ENCODE assay signal across 9 cellular contexts in genomic region chr16:72172105-72173034, GRCh38. TPM values are rescaled to one million over a fixed set of nuclear protein-coding genes. Genes with fewer than 3 reads are reported as not detected.
DNase-seq lines count a peak whose midpoint lies in the region; ATAC-seq and TF ChIP-seq lines count a peak whose summit lies in the region.
"Had no signal": no experiment of that assay in that cellular context is flagged by ENCODE, and none has a peak within 500 bp of the region (broad histone marks: within the 10 kb centered on the region; RNA-seq: fewer than 3 reads in every experiment).

TSS of gene PMFBP1 (minus strand) at chr16:72172155. CDS start at chr16:72171208, 947 bp downstream.

- intact Hi-C loops in sigmoid colon (cut with DNase I): no loop called here

- no peak for TF ChIP-seq EP300 in sigmoid colon (IDR thresholded peaks at IDR 0.05)

- H3K27ac ChIP-seq in sigmoid colon (no peak within 1 kb of the TSS), WERI-Rb-1 (no peak within 1 kb of the TSS)
- H3K27ac ChIP-seq: VCaP had no signal

- H3K9me3 ChIP-seq in sigmoid colon: peaks cover 0 to 7% (median 1%) of the 10 kb centered on the region in 4 donors
- H3K9me3 ChIP-seq in WERI-Rb-1 (ENCODE audit: severe bottlenecking): no peaks in the 10 kb centered on the region

- TF ChIP-seq CTCF in sigmoid colon (IDR thresholded peaks at IDR 0.05) (no peak), WERI-Rb-1 (IDR thresholded peaks at IDR 0.05; ENCODE audit: low read depth, low read length) (no peak)

- ATAC-seq in GM19455 (IDR thresholded peaks at IDR 0.05; ENCODE audit: unreplicated experiment) (peak; percentile 97), HG03432 (IDR thresholded peaks at IDR 0.05; ENCODE audit: unreplicated experiment) (peak; percentile 99), SK-N-SH treated with all-trans-retinoic acid at 6 μM for 48 hours (peak; percentile 52; the same call in 2 of the 3 replicates)

- TF ChIP-seq POLR2A in sigmoid colon (IDR thresholded peaks at IDR 0.05): no peak

- WGBS in sigmoid colon, 2 donors: 76 to 78% methylated on average over 11 of the region's 11 CpGs

- H3K36me3 ChIP-seq in sigmoid colon (no peaks in the 10 kb centered on the region), WERI-Rb-1 (no peaks in the 10 kb centered on the region)

- H3K4me3 ChIP-seq in sigmoid colon (no peak within 1 kb of the TSS), WERI-Rb-1 (ENCODE audit: low read depth, low read length) (no peak within 1 kb of the TSS)

- no peaks in the 10 kb centered on the region for H3K4me1 ChIP-seq in sigmoid colon

- DNase-seq in GM04504 (ENCODE audit: low read depth) (peak; percentile 44), fibroblast of the conjunctiva (ENCODE audit: low read depth) (peak; percentile 22), sigmoid colon (peak; percentile 66), WERI-Rb-1 (no peak)
- DNase-seq in effector CD8-positive, alpha-beta T cell (lab: John Stamatoyannopoulos, UW): no peak

- H3K27me3 ChIP-seq in sigmoid colon (no peaks in the 10 kb centered on the region), WERI-Rb-1 (ENCODE audit: insufficient read depth, low read depth, severe bottlenecking) (no peaks in the 10 kb centered on the region)

TF ChIP-seq in SK-N-SH treated with all-trans-retinoic acid at 6 μM for 48 hours, 23 proteins besides CTCF, POLR2A, EP300 and RAD21:
- TF ChIP-seq, protein P1, sequence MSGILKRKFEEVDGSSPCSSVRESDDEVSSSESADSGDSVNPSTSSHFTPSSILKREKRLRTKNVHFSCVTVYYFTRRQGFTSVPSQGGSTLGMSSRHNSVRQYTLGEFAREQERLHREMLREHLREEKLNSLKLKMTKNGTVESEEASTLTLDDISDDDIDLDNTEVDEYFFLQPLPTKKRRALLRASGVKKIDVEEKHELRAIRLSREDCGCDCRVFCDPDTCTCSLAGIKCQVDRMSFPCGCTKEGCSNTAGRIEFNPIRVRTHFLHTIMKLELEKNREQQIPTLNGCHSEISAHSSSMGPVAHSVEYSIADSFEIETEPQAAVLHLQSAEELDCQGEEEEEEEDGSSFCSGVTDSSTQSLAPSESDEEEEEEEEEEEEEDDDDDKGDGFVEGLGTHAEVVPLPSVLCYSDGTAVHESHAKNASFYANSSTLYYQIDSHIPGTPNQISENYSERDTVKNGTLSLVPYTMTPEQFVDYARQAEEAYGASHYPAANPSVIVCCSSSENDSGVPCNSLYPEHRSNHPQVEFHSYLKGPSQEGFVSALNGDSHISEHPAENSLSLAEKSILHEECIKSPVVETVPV (CRISPR knock-in tag; IDR thresholded peaks at IDR 0.05): no peak
- TF ChIP-seq PPARA (CRISPR knock-in tag; IDR thresholded peaks at IDR 0.05; ENCODE audit: borderline replicate concordance): no peak
- no peak for TF ChIP-seq ZNF8 (CRISPR knock-in tag; IDR thresholded peaks at IDR 0.05)
- TF ChIP-seq GLIS3 (CRISPR knock-in tag; IDR thresholded peaks at IDR 0.05): no peak
- TF ChIP-seq ZNF565 (CRISPR knock-in tag; conservative IDR thresholded peaks at IDR 0.05; ENCODE audit: low read depth): no peak
- no peak for TF ChIP-seq ZFP3 (CRISPR knock-in tag; IDR thresholded peaks at IDR 0.05)
- no peak for TF ChIP-seq RARB (CRISPR knock-in tag; IDR thresholded peaks at IDR 0.05)
- no peak for TF ChIP-seq TCF4 (CRISPR knock-in tag; IDR thresholded peaks at IDR 0.05; ENCODE audit: borderline replicate concordance)
- no peak for TF ChIP-seq TOX (CRISPR knock-in tag; IDR thresholded peaks at IDR 0.05; ENCODE audit: borderline replicate concordance)
- TF ChIP-seq ARNTL (CRISPR knock-in tag; IDR thresholded peaks at IDR 0.05; ENCODE audit: borderline replicate concordance, low read depth): no peak
- TF ChIP-seq BACH2 (CRISPR knock-in tag; IDR thresholded peaks at IDR 0.05; ENCODE audit: borderline replicate concordance): no peak
- TF ChIP-seq POU6F1 (CRISPR knock-in tag; IDR thresholded peaks at IDR 0.05; ENCODE audit: borderline replicate concordance, low read depth): no peak
- no peak for TF ChIP-seq ESRRG (CRISPR knock-in tag; IDR thresholded peaks at IDR 0.05)
- no peak for TF ChIP-seq ZNF70 (CRISPR knock-in tag; IDR thresholded peaks at IDR 0.05)
- no peak for TF ChIP-seq ZC3H10 (CRISPR knock-in tag; IDR thresholded peaks at IDR 0.05)
- TF ChIP-seq, protein P2, sequence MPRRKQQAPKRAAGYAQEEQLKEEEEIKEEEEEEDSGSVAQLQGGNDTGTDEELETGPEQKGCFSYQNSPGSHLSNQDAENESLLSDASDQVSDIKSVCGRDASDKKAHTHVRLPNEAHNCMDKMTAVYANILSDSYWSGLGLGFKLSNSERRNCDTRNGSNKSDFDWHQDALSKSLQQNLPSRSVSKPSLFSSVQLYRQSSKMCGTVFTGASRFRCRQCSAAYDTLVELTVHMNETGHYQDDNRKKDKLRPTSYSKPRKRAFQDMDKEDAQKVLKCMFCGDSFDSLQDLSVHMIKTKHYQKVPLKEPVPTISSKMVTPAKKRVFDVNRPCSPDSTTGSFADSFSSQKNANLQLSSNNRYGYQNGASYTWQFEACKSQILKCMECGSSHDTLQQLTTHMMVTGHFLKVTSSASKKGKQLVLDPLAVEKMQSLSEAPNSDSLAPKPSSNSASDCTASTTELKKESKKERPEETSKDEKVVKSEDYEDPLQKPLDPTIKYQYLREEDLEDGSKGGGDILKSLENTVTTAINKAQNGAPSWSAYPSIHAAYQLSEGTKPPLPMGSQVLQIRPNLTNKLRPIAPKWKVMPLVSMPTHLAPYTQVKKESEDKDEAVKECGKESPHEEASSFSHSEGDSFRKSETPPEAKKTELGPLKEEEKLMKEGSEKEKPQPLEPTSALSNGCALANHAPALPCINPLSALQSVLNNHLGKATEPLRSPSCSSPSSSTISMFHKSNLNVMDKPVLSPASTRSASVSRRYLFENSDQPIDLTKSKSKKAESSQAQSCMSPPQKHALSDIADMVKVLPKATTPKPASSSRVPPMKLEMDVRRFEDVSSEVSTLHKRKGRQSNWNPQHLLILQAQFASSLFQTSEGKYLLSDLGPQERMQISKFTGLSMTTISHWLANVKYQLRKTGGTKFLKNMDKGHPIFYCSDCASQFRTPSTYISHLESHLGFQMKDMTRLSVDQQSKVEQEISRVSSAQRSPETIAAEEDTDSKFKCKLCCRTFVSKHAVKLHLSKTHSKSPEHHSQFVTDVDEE (CRISPR knock-in tag; IDR thresholded peaks at IDR 0.05): no peak
- no peak for TF ChIP-seq PATZ1 (CRISPR knock-in tag; IDR thresholded peaks at IDR 0.05; ENCODE audit: borderline replicate concordance)
- no peak for TF ChIP-seq OSR1 (CRISPR knock-in tag; IDR thresholded peaks at IDR 0.05)
- no peak for TF ChIP-seq SNAI2 (CRISPR knock-in tag; IDR thresholded peaks at IDR 0.05)
- TF ChIP-seq ISL1 (CRISPR knock-in tag; IDR thresholded peaks at IDR 0.05): no peak

RNA-seq across cellular contexts. Expression of gene PMFBP1, which starts in this region (rescaled TPM):
- under 1 TPM in 2 of 4 donors, not detected in 2; 0.33 to 0.71 TPM for total RNA-seq in sigmoid colon
- 1 to 10 TPM in 1 of 3 donors, under 1 TPM in 1, not detected in 1; 0.92 to 2.5 TPM for polyA plus RNA-seq in sigmoid colon

Comparison
In these comparisons a context has a peak if more than half of its experiments do, and no peak if none do; other contexts are left out.
1. DNase-seq: peak in GM04504 (single experiment), fibroblast of the conjunctiva (single experiment) and sigmoid colon (single experiment); none in WERI-Rb-1 (single experiment) and effector CD8-positive, alpha-beta T cell (single experiment).
2. Peak in every context shown above with its lines, with median percentiles within 50 percentile points of each other: ATAC-seq.